25 cellular contexts compared by ENCODE assay signal in the genomic region with DNA sequence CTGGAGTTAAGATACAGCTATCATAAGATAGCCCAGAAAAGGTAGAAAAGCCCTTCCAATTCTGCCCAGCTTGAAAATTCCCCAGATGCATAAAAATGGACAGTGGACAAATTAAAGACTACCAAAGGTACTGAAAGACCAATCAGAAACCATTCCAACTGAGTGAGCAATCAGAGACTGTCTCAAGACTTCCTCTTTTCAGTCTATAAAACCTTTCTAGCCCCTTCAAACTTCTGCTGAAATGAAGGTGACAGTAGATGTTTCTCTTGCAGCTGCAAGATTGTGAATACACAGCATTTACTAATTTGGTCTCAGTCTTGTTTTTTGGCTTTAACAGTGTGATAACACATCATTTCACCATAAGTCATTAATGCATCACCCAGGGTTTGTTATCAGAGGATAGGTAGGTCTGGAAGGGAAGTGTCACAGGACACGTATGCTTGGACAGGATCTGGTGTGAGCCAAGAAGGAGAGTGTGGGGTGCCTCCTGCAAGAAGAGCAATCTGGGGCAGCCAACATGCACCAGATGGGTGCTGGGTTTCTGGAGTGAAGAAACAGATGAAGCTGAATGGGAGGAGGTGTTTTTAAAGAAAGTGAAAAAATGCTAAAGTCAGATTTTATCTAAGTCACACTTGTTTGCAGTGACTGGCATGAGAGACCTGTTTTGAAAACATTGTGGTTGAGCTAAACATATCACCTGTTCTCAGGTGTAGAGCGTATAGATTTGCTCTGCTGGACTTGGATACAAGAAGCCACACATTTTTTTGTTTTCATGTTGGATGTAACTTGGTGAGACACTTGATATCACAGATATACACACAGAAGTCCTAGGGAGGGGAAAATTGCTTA.
"Had no signal": no experiment of that assay in that cellular context is flagged by ENCODE, and none has a peak within 500 bp of the region (broad histone marks: within the 10 kb centered on the region; RNA-seq: fewer than 3 reads in every experiment).

No MANE protein-coding gene starts in this region.

- DNase-seq: activated CD4-positive, alpha-beta T cell treated with anti-CD3 and anti-CD28 coated beads for 4 hours; activated CD8-positive, alpha-beta memory T cell treated with anti-CD3 and anti-CD28 coated beads, Interleukin-2, amount 50 U/mL, for 4 hours; activated CD8-positive, alpha-beta T cell treated with anti-CD3 and anti-CD28 coated beads for 36 hours; activated gamma-delta T cell treated with Interleukin-2 at 50 U/mL for 16 hours; activated naive CD4-positive, alpha-beta T cell treated with anti-CD3 and anti-CD28 coated beads, Interleukin-2, amount 10 ng/mL, durations not matched to agents 7 days and 5 days; activated naive CD8-positive, alpha-beta T cell treated with anti-CD3 and anti-CD28 coated beads for 36 hours; activated T-cell treated with anti-CD3 and anti-CD28 coated beads, Interleukin-2, amount 50 U/mL, for 72 hours; adrenal gland; cerebellar nuclear complex; NCI-H1092; NCI-H1417; NCI-H1694; NCI-H2029; NCI-H2107; NCI-H2171 treated with DMSO at 0.1 percent for 48 hours; NCI-H345; NCI-H510A; NCI-H526 treated with DMSO at 0.1 percent for 48 hours; NCI-H82; NK-92 treated with Interleukin-12 subunit alpha and Interleukin-12 subunit beta, amount 100 ng/mL, for 24 hours; PC-3; SHP77 treated with DMSO at 0.1 percent for 48 hours had no signal

- H3K9me3 ChIP-seq: adrenal gland had no signal

- FAIRE-seq: colon, RCC 7860 had no signal

- H3K27me3 ChIP-seq: adrenal gland had no signal

- H3K4me3 ChIP-seq: adrenal gland had no signal

- H3K4me1 ChIP-seq: adrenal gland had no signal

- H3K36me3 ChIP-seq: adrenal gland had no signal

- ATAC-seq: activated CD4-positive, CD25-positive, alpha-beta regulatory T cell treated with anti-CD3 and anti-CD28 coated beads, Interleukin-2, amount 50 U/mL, for 24 hours; activated CD8-positive, alpha-beta T cell treated with anti-CD3 and anti-CD28 coated beads for 36 hours; activated T-cell treated with anti-CD3 and anti-CD28 coated beads, Interleukin-2, amount 50 U/mL, for 72 hours; PC-3 had no signal

- H3K27ac ChIP-seq: adrenal gland had no signal
